Comparison of ENCODE assay signal across 9 cellular contexts in the genomic region with DNA sequence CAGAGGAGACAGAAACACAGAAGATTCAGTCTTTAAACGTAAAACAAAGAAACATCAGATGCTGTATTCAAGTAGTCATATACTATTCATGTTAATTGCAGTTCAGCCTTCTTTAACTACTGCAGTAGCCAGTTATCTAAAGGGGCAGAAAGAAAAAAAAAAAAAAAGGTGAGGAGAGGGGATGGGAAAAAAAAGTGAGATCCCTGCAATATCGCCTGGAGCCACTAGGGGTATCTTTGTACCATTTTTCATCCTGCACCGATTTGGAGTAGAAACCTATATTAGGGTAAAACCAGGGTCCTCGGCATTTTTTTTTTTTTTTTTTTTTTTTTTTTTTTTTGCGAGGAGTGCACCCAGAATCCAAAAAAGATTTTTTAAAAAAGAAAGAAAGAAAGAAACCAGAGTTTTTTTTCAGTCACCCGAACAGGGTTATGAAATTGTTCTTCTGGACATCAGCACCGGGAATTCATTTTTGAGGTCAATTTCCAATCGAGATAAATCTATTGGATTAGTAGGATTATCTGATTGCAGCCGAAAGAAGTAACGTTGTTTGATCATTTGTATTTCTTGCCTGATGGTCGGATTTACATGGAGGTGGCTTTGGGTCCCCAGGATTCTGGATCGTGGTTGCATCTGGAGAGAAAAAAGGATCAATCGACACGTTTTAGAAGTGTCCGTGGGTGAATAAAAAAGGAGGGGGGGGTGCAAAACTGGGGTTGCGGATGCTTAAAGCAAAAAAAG.
DNase-seq lines count a peak whose midpoint lies in the region; ATAC-seq and TF ChIP-seq lines count a peak whose summit lies in the region.
"Had no signal": no experiment of that assay in that cellular context is flagged by ENCODE, and none has a peak within 500 bp of the region (broad histone marks: within the 10 kb centered on the region; RNA-seq: fewer than 3 reads in every experiment).

No MANE protein-coding gene starts in this region.

- H2AFZ ChIP-seq in PC-9, result peak overlapping the region; percentile 46; the same call in 1 of the 2 replicates

- no peaks in the 10 kb centered on the region for H3F3A ChIP-seq in PC-9 (ENCODE audit: insufficient read depth, low read depth)

- H3K9me3 Mint-ChIP-seq in nephron, result no peaks in the 10 kb centered on the region
- no peaks in the 10 kb centered on the region for H3K9me3 Mint-ChIP-seq in CD8-positive, alpha-beta T cell

- no peaks in the 10 kb centered on the region for H3K9me3 ChIP-seq in PC-9 (ENCODE audit: insufficient read depth, low read depth)
- H3K9me3 ChIP-seq in CD8-positive, alpha-beta T cell (ENCODE audit: low read length), result no peaks in the 10 kb centered on the region

- H3K36me3 ChIP-seq in PC-9 (ENCODE audit: low read depth), result no peaks in the 10 kb centered on the region
- no peaks in the 10 kb centered on the region for H3K36me3 ChIP-seq in CD8-positive, alpha-beta T cell (ENCODE audit: insufficient read depth, low read length)

- DNase-seq in HCEC 1CT, result peak; percentile 42
- DNase-seq in PC-9, result peak in 1 of 2 experiments; percentile 56
- peak; percentile 25 for DNase-seq in fibroblast of gingiva (ENCODE audit: low read depth)
- DNase-seq in CD8-positive, alpha-beta T cell, result no peak
- no peak for DNase-seq in KG1 (lab: John Stamatoyannopoulos, UW)

- H3K36me3 Mint-ChIP-seq in nephron (ENCODE audit: low read depth), result no peaks in the 10 kb centered on the region
- no peaks in the 10 kb centered on the region for H3K36me3 Mint-ChIP-seq in CD8-positive, alpha-beta T cell
- H3K36me3 Mint-ChIP-seq: IgD-negative memory B cell had no signal

- no peaks in the 10 kb centered on the region for H3K27me3 ChIP-seq in PC-9 (ENCODE audit: insufficient read depth, low read depth)
- no peaks in the 10 kb centered on the region for H3K27me3 ChIP-seq in CD8-positive, alpha-beta T cell (ENCODE audit: insufficient read depth, low read length)

- H3K4me1 Mint-ChIP-seq in nephron, result peaks cover 11% of the 10 kb centered on the region
- peaks cover 5% of the 10 kb centered on the region for H3K4me1 Mint-ChIP-seq in CD8-positive, alpha-beta T cell (ENCODE audit: low read depth)

- no peaks in the 10 kb centered on the region for H3K4me1 ChIP-seq in PC-9 (replicated peaks; ENCODE audit: insufficient read depth)
- H3K4me1 ChIP-seq in CD8-positive, alpha-beta T cell (ENCODE audit: insufficient read depth, low read length), result no peaks in the 10 kb centered on the region

- no TSS peak for BruUV-seq in PC-9 (replicated peaks; lab: Mats Ljungman, UMichigan)

- peaks cover 32% of the 10 kb centered on the region for H3K27me3 Mint-ChIP-seq in nephron (ENCODE audit: low read depth)
- peaks cover 18% of the 10 kb centered on the region for H3K27me3 Mint-ChIP-seq in CD8-positive, alpha-beta T cell (ENCODE audit: low read depth)

- H4K20me1 ChIP-seq in PC-9 (ENCODE audit: insufficient read depth), result no peaks in the 10 kb centered on the region

- peak overlapping the region; percentile 83 to 92 (median 88) for H3K27ac Mint-ChIP-seq in nephron
- no peak overlapping the region for H3K27ac Mint-ChIP-seq in CD8-positive, alpha-beta T cell
- H3K27ac Mint-ChIP-seq: IgD-negative memory B cell had no signal

- intact Hi-C loops in PC-9 (cut with micrococcal nuclease; ENCODE audit: unreplicated experiment), result loop anchor here (5.0 kb wide), 1 partner anchor 418 kb away; no protein-coding TSS in a partner anchor
- intact Hi-C loops in CD8-positive, alpha-beta T cell (cut with DNase I, micrococcal nuclease), result no loop called here

- no peak overlapping the region for H3K27ac ChIP-seq in C4-2B
- no peak overlapping the region for H3K27ac ChIP-seq in PC-9
- no peak overlapping the region for H3K27ac ChIP-seq in CD8-positive, alpha-beta T cell (ENCODE audit: low read depth, low read length)

- POLR2A ChIA-PET in PC-9 (lab: Charles Lee; ENCODE audit: unreplicated experiment), result no interaction called here
- POLR2A ChIA-PET in CD8-positive, alpha-beta T cell (lab: Charles Lee), result no interaction called here

- CTCF ChIA-PET in PC-9 (lab: Charles Lee), result interaction anchor here (0.6 to 0.7 kb wide), 2 partner anchors 33 to 84 kb away, joined by 3 to 13 read pairs; no protein-coding TSS in a partner anchor
- CTCF ChIA-PET in CD8-positive, alpha-beta T cell (lab: Charles Lee), result interaction anchor here (0.7 kb wide), 1 partner anchor 91 kb away, joined by 3 read pairs; no protein-coding TSS in a partner anchor

- peak overlapping the region; percentile 20; the same call in 1 of the 2 replicates for H3K4me3 ChIP-seq in PC-9
- no peak overlapping the region for H3K4me3 ChIP-seq in CD8-positive, alpha-beta T cell (ENCODE audit: low read depth, low read length)

- H3K79me2 ChIP-seq in PC-9 (ENCODE audit: low read depth), result no peaks in the 10 kb centered on the region

- peak; percentile 80 for TF ChIP-seq CTCF in C4-2B (conservative IDR thresholded peaks at IDR 0.05)
- TF ChIP-seq CTCF in PC-9 (conservative IDR thresholded peaks at IDR 0.05), result peak; percentile 77
- peak; percentile 69 to 75 (median 72) for TF ChIP-seq CTCF in nephron (IDR thresholded peaks at IDR 0.05; ENCODE audit: unreplicated experiment in 3 of 3)
- TF ChIP-seq CTCF in CD8-positive, alpha-beta T cell (IDR thresholded peaks at IDR 0.05), result no peak

- peak overlapping the region; percentile 58 for H3K4me2 ChIP-seq in PC-9

- no peaks in the 10 kb centered on the region; the same call in 1 of the 2 replicates for H3K9me2 ChIP-seq in PC-9 (ENCODE audit: insufficient read depth)

- H3K4me3 Mint-ChIP-seq in nephron, result peak overlapping the region; percentile 91 to 95 (median 92)
- H3K4me3 Mint-ChIP-seq in CD8-positive, alpha-beta T cell, result no peak overlapping the region

- no peak for ATAC-seq in CD8-positive, alpha-beta T cell
- ATAC-seq in HG02610 (IDR thresholded peaks at IDR 0.05; ENCODE audit: unreplicated experiment), result no peak

Comparison
In these comparisons a context has a peak if more than half of its experiments do, and no peak if none do; other contexts are left out.
1. DNase-seq: peak in HCEC 1CT (single experiment) and fibroblast of gingiva (single experiment); none in CD8-positive, alpha-beta T cell (0 of 7) and KG1 (single experiment).